ENCODE assay signal across 8 cellular contexts in the genomic region with DNA sequence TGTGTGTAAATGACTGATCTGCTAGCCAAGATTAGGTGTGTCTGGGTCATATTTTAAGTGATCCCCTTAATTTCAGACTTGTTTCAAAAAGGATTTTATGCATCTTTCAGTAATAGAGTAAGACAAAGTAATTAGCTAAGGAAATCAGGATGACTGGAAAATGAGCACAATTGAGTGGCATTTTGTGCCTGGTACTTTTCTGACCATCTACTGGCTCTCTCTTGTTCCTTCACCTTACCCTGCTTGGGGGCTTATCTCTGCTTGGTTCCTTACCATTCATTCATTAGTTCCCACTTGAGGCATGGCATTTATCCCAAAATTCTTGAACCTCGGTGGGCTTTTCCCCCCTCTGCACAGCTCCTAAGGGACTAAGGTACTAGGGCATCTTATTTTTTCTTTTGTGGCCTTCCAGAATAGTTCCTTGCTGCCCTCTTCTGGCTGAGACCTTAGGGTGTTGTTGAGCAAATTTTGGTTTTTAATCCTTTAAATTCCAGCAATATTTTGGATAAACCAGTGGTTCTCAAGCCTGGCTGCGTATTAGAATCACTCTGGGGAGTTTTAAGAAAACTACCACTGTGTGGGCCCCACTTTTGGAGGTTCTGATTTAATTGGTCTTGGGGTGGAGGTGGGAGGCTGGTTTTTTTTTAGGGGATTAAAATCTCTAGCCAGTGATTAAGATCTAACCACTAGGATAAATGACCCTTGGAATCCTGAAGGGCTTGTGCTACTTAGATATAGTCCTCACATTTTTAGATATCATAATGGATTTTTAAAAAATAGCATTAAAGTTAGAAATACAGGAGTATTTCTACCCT. TPM values are rescaled to one million over a fixed set of nuclear protein-coding genes. Genes with fewer than 3 reads are reported as not detected.
DNase-seq lines count a peak whose midpoint lies in the region; ATAC-seq and TF ChIP-seq lines count a peak whose summit lies in the region.

No MANE protein-coding gene starts in this region.

- in situ Hi-C loops in KBM-7 (cut with MboI; ENCODE audit: low pct_unique_long_range_greater_than_20kb, low sequenced_read_pairs) = no loop called here

- no peak overlapping the region for H3K4me3 ChIP-seq in AG04449 (ENCODE audit: low read depth, low read length)

- H3K36me3 Mint-ChIP-seq in type B pancreatic cell = peaks cover 12% of the 10 kb centered on the region
- H3K36me3 Mint-ChIP-seq in activated CD4-positive, alpha-beta memory T cell treated with anti-CD3 and anti-CD28 coated beads for 36 hours = no peaks in the 10 kb centered on the region

- H3K4me3 Mint-ChIP-seq in type B pancreatic cell = no peak overlapping the region
- H3K4me3 Mint-ChIP-seq in activated CD4-positive, alpha-beta memory T cell treated with anti-CD3 and anti-CD28 coated beads for 36 hours = no peak overlapping the region

- CTCF ChIA-PET in AG04449 (lab: Yijun Ruan, JAX) = interaction anchor here (0.7 to 4.7 kb wide), 41 partner anchors 9 to 585 kb away, joined by 3 to 92 read pairs (median 4); partner anchors contain the start of genes HS2ST1, SELENOF and SH3GLB1
- CTCF ChIA-PET in activated CD4-positive, alpha-beta memory T cell treated with anti-CD3 and anti-CD28 coated beads for 36 hours (lab: Charles Lee) = interaction anchor here (1.1 to 2.1 kb wide), 5 partner anchors 12 to 131 kb away, joined by 4 to 11 read pairs (median 5); no protein-coding TSS in a partner anchor

- intact Hi-C loops in activated CD4-positive, alpha-beta memory T cell treated with anti-CD3 and anti-CD28 coated beads for 36 hours (cut with micrococcal nuclease) = loop anchor here (1.0 to 5.0 kb wide), 3 partner anchors 50 to 132 kb away; partner anchors contain the start of genes HS2ST1 and SELENOF

- no peak overlapping the region for H3K27ac Mint-ChIP-seq in type B pancreatic cell
- H3K27ac Mint-ChIP-seq in activated CD4-positive, alpha-beta memory T cell treated with anti-CD3 and anti-CD28 coated beads for 36 hours = no peak overlapping the region

- POLR2A ChIA-PET in AG04449 (lab: Yijun Ruan, JAX) = no interaction called here
- POLR2A ChIA-PET in activated CD4-positive, alpha-beta memory T cell treated with anti-CD3 and anti-CD28 coated beads for 36 hours (lab: Charles Lee) = no interaction called here

- no peaks in the 10 kb centered on the region for H3K27me3 Mint-ChIP-seq in type B pancreatic cell
- H3K27me3 Mint-ChIP-seq in activated CD4-positive, alpha-beta memory T cell treated with anti-CD3 and anti-CD28 coated beads for 36 hours = no peaks in the 10 kb centered on the region

- ATAC-seq in GM18870 (IDR thresholded peaks at IDR 0.05; ENCODE audit: unreplicated experiment) = no peak

- no peaks in the 10 kb centered on the region for H3K9me3 Mint-ChIP-seq in type B pancreatic cell
- H3K9me3 Mint-ChIP-seq in activated CD4-positive, alpha-beta memory T cell treated with anti-CD3 and anti-CD28 coated beads for 36 hours = peaks cover 3% of the 10 kb centered on the region

- TF ChIP-seq CTCF in AG04449 (IDR thresholded peaks at IDR 0.05; ENCODE audit: insufficient read depth, low read length, missing control alignments) (peak; percentile 52), type B pancreatic cell (conservative IDR thresholded peaks at IDR 0.05) (peak; percentile 66)

- no peak for DNase-seq in AG04449 (ENCODE audit: low read depth, low spot score)
- DNase-seq in ELR (ENCODE audit: low read depth) = peak; percentile 57
- DNase-seq in KBM-7 = peak; percentile 62
- DNase-seq in activated CD4-positive, alpha-beta T cell treated with anti-CD3 and anti-CD28 coated beads, Interleukin-2, amount 50 U/mL, for 1 hour = peak; percentile 5
- DNase-seq in hippocampal formation (lab: John Stamatoyannopoulos, UW) = peak; percentile 7
- no peak for DNase-seq in type B pancreatic cell (ENCODE audit: extremely low spot score, unreplicated experiment)
- DNase-seq in activated CD4-positive, alpha-beta memory T cell treated with anti-CD3 and anti-CD28 coated beads for 36 hours = no peak

- H3K4me1 Mint-ChIP-seq in type B pancreatic cell (ENCODE audit: unreplicated experiment) = peaks cover 5% of the 10 kb centered on the region
- no peaks in the 10 kb centered on the region for H3K4me1 Mint-ChIP-seq in activated CD4-positive, alpha-beta memory T cell treated with anti-CD3 and anti-CD28 coated beads for 36 hours (ENCODE audit: low read depth)

RNA-seq across cellular contexts. Expression of gene HS2ST1, which starts 50.8 kb away (rescaled TPM):
- 30.0 and 40.3 TPM in 2 replicates for total RNA-seq in type B pancreatic cell (ENCODE audit: low replicate concordance)
- 10 to 100 TPM; 16.4 to 16.5 TPM for total RNA-seq in activated CD4-positive, alpha-beta memory T cell treated with anti-CD3 and anti-CD28 coated beads for 36 hours

RNA-seq across cellular contexts. Expression of gene SELENOF, which starts 51.3 kb away (rescaled TPM):
- 147 and 148 TPM in 2 replicates for total RNA-seq in type B pancreatic cell (ENCODE audit: low replicate concordance)
- total RNA-seq in activated CD4-positive, alpha-beta memory T cell treated with anti-CD3 and anti-CD28 coated beads for 36 hours = 100 to 1,000 TPM; 127 to 139 TPM

Comparison
In these comparisons a context has a peak if more than half of its experiments do, and no peak if none do; other contexts are left out.
1. DNase-seq: peak in ELR (single experiment), KBM-7 (single experiment), activated CD4-positive, alpha-beta T cell treated with anti-CD3 and anti-CD28 coated beads, Interleukin-2, amount 50 U/mL, for 1 hour (single experiment) and hippocampal formation (2 of 2); none in AG04449 (single experiment), type B pancreatic cell (single experiment) and activated CD4-positive, alpha-beta memory T cell treated with anti-CD3 and anti-CD28 coated beads for 36 hours (single experiment).